14 cellular contexts compared by ENCODE assay signal in the genomic region with DNA sequence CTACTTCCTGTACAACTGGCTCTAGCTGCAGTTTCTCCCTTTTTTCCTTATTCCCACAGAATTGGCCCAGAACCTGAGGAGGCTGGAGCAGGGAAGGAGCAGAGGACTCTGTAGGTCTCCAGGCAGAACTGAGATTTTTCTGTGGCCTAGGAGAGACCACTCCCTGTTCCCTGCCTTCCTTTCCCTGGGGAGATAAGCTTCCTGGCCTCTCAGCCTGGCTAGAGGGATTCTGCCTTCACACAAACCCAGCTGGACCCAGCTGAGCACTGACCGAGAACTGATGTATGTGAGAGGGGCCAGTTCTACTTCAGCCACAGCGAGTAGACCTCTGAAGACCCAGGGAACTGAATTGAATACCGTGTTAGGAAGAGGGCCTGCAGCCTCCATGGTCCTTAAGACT. TPM values are rescaled to one million over a fixed set of nuclear protein-coding genes. Genes with fewer than 3 reads are reported as not detected.
DNase-seq lines count a peak whose midpoint lies in the region; ATAC-seq, FAIRE-seq and TF ChIP-seq lines count a peak whose summit lies in the region.
"Had no signal": no experiment of that assay in that cellular context is flagged by ENCODE, and none has a peak within 500 bp of the region (broad histone marks: within the 10 kb centered on the region; RNA-seq: fewer than 3 reads in every experiment).

No MANE protein-coding gene starts in this region.

- in situ Hi-C loops in transverse colon (cut with MboI; ENCODE audit: low pct_ligation_motif_present in 1 of 4, low pct_unique_long_range_greater_than_20kb in 1 of 4, low sequenced_read_pairs in 3 of 4), result no loop called here

- DNase-seq in astrocyte (ENCODE audit: low read depth), result no peak
- DNase-seq in nephron progenitor cell, result no peak
- DNase-seq in transverse colon, result no peak
- no peak for DNase-seq in NCI-H82 (lab: John Stamatoyannopoulos, UW)
- no peak for DNase-seq in activated naive CD4-positive, alpha-beta T cell (lab: John Stamatoyannopoulos, UW)
- DNase-seq: activated CD4-positive, alpha-beta T cell treated with anti-CD3 and anti-CD28 coated beads for 48 hours; activated naive CD8-positive, alpha-beta T cell treated with anti-CD3 and anti-CD28 coated beads, Interleukin-2, amount 10 ng/mL, durations not matched to agents 7 days and 5 days; DND-41; NCI-H187; stimulated activated naive B cell treated with anti-CD40 and anti-IgM and Interleukin-4, amounts not matched to agents 10 μg/mL and 1 μg/mL and 100 μg/mL, for 72 hours had no signal

- peak overlapping the region; percentile 88 for H3K27ac ChIP-seq in astrocyte (ENCODE audit: low read depth, low read length)
- peak overlapping the region; percentile 81 to 92 (median 89) for H3K27ac ChIP-seq in gastroesophageal sphincter
- H3K27ac ChIP-seq in transverse colon, result peak overlapping the region; percentile 79 to 90 (median 82)
- H3K27ac ChIP-seq: HL-60 had no signal

- H3K4me3 Mint-ChIP-seq in astrocyte (ENCODE audit: unreplicated experiment) (peak overlapping the region; percentile 84), nephron progenitor cell (peak overlapping the region; percentile 88)
- H3K4me3 Mint-ChIP-seq: activated naive CD8-positive, alpha-beta T cell treated with anti-CD3 and anti-CD28 coated beads, Interleukin-2, amount 10 ng/mL, durations not matched to agents 7 days and 5 days; stimulated activated naive B cell treated with anti-CD40 and anti-IgM and Interleukin-4, amounts not matched to agents 10 μg/mL and 1 μg/mL and 100 μg/mL, for 72 hours had no signal

- H3K4me3 ChIP-seq in astrocyte (ENCODE audit: insufficient read depth, low read depth, low read length), result no peak overlapping the region
- H3K4me3 ChIP-seq in gastroesophageal sphincter, result peak overlapping the region in 1 of 2 donors; percentile 46
- no peak overlapping the region for H3K4me3 ChIP-seq in transverse colon

- H3K27me3 Mint-ChIP-seq in astrocyte (ENCODE audit: low read depth, unreplicated experiment) (no peaks in the 10 kb centered on the region), nephron progenitor cell (ENCODE audit: low read depth, poor library complexity) (peaks cover 8% of the 10 kb centered on the region)

- peaks cover 25% of the 10 kb centered on the region for H4K20me1 ChIP-seq in astrocyte (ENCODE audit: insufficient read depth, low read length)

- H3K9me3 Mint-ChIP-seq in astrocyte (ENCODE audit: unreplicated experiment), result no peaks in the 10 kb centered on the region
- peaks cover 8% of the 10 kb centered on the region for H3K9me3 Mint-ChIP-seq in nephron progenitor cell
- H3K9me3 Mint-ChIP-seq: activated naive CD8-positive, alpha-beta T cell treated with anti-CD3 and anti-CD28 coated beads, Interleukin-2, amount 10 ng/mL, durations not matched to agents 7 days and 5 days; stimulated activated naive B cell treated with anti-CD40 and anti-IgM and Interleukin-4, amounts not matched to agents 10 μg/mL and 1 μg/mL and 100 μg/mL, for 72 hours had no signal

- H3K36me3 Mint-ChIP-seq in astrocyte (ENCODE audit: low read depth, unreplicated experiment), result peaks cover 21% of the 10 kb centered on the region
- peaks cover 12% of the 10 kb centered on the region for H3K36me3 Mint-ChIP-seq in nephron progenitor cell (ENCODE audit: low read depth)
- H3K36me3 Mint-ChIP-seq: activated naive CD8-positive, alpha-beta T cell treated with anti-CD3 and anti-CD28 coated beads, Interleukin-2, amount 10 ng/mL, durations not matched to agents 7 days and 5 days; stimulated activated naive B cell treated with anti-CD40 and anti-IgM and Interleukin-4, amounts not matched to agents 10 μg/mL and 1 μg/mL and 100 μg/mL, for 72 hours had no signal

- no peak for TF ChIP-seq CTCF in astrocyte (IDR thresholded peaks at IDR 0.05; ENCODE audit: insufficient read depth, low read depth, low read length)
- no peak for TF ChIP-seq CTCF in gastroesophageal sphincter (IDR thresholded peaks at IDR 0.05)
- TF ChIP-seq CTCF in nephron progenitor cell (IDR thresholded peaks at IDR 0.05), result no peak
- no peak for TF ChIP-seq CTCF in transverse colon (IDR thresholded peaks at IDR 0.05)

- FAIRE-seq in astrocyte (lab: Jason Lieb, UNC), result no peak

- peaks cover 86% of the 10 kb centered on the region for H3K79me2 ChIP-seq in astrocyte (ENCODE audit: insufficient read depth, low read length)

- H3K27me3 ChIP-seq in astrocyte (ENCODE audit: insufficient read depth, low read length) (no peaks in the 10 kb centered on the region), gastroesophageal sphincter (no peaks in the 10 kb centered on the region), transverse colon (no peaks in the 10 kb centered on the region)

- peaks cover 29% of the 10 kb centered on the region for H3K4me1 ChIP-seq in astrocyte (ENCODE audit: insufficient read depth, low read length)
- H3K4me1 ChIP-seq in gastroesophageal sphincter, result peaks cover 14 to 91% (median 36%) of the 10 kb centered on the region in 3 donors
- peaks cover 16 to 39% (median 21%) of the 10 kb centered on the region in 4 donors for H3K4me1 ChIP-seq in transverse colon

- TF ChIP-seq EP300 in gastroesophageal sphincter (IDR thresholded peaks at IDR 0.05) (no peak), transverse colon (IDR thresholded peaks at IDR 0.05; ENCODE audit: low read depth) (no peak)

- TF ChIP-seq POLR2A in gastroesophageal sphincter (IDR thresholded peaks at IDR 0.05), result no peak
- TF ChIP-seq POLR2A in transverse colon (IDR thresholded peaks at IDR 0.05), result no peak

- H3K36me3 ChIP-seq in astrocyte (ENCODE audit: insufficient read depth, low read length), result no peaks in the 10 kb centered on the region
- H3K36me3 ChIP-seq in gastroesophageal sphincter, result no peaks in the 10 kb centered on the region
- no peaks in the 10 kb centered on the region for H3K36me3 ChIP-seq in transverse colon

- H3K27ac Mint-ChIP-seq in astrocyte (ENCODE audit: unreplicated experiment) (peak overlapping the region; percentile 94), nephron progenitor cell (peak overlapping the region; percentile 86)
- H3K27ac Mint-ChIP-seq: activated naive CD8-positive, alpha-beta T cell treated with anti-CD3 and anti-CD28 coated beads, Interleukin-2, amount 10 ng/mL, durations not matched to agents 7 days and 5 days; stimulated activated naive B cell treated with anti-CD40 and anti-IgM and Interleukin-4, amounts not matched to agents 10 μg/mL and 1 μg/mL and 100 μg/mL, for 72 hours had no signal

- WGBS in gastroesophageal sphincter (ENCODE audit: low coverage in 1 of 2), 2 donors, result no CpG with 5 or more reads among the region's 3 CpGs
- WGBS in transverse colon (ENCODE audit: low coverage in 1 of 2), 2 donors, result 76% methylated on average over 3 of the region's 3 CpGs; no CpG with 5 or more reads in 1 of the 2 donors

- intact Hi-C loops in transverse colon (cut with DNase I; ENCODE audit: low total_unique reads), result no loop called here

- H3K4me1 Mint-ChIP-seq in astrocyte (ENCODE audit: low read depth, unreplicated experiment) (peaks cover 43% of the 10 kb centered on the region), nephron progenitor cell (peaks cover 43% of the 10 kb centered on the region)
- H3K4me1 Mint-ChIP-seq: activated naive CD8-positive, alpha-beta T cell treated with anti-CD3 and anti-CD28 coated beads, Interleukin-2, amount 10 ng/mL, durations not matched to agents 7 days and 5 days had no signal

- H3K9me3 ChIP-seq in astrocyte (ENCODE audit: insufficient read depth, low read depth, low read length), result no peaks in the 10 kb centered on the region
- H3K9me3 ChIP-seq in gastroesophageal sphincter, result no peaks in the 10 kb centered on the region
- no peaks in the 10 kb centered on the region for H3K9me3 ChIP-seq in transverse colon

- peak overlapping the region; percentile 81 for H3K9ac ChIP-seq in astrocyte (ENCODE audit: low read length)

- ATAC-seq in gastroesophageal sphincter, result peak; percentile 52
- no peak for ATAC-seq in GM18867 (IDR thresholded peaks at IDR 0.05; ENCODE audit: unreplicated experiment)
- no peak for ATAC-seq in GM18502 (IDR thresholded peaks at IDR 0.05; ENCODE audit: poor library complexity, unreplicated experiment)
- ATAC-seq: stimulated activated naive B cell treated with anti-CD40 and anti-IgM and Interleukin-4, amounts not matched to agents 10 μg/mL and 1 μg/mL and 100 μg/mL, for 72 hours had no signal

- peak overlapping the region; percentile 95 for H3K4me2 ChIP-seq in astrocyte (ENCODE audit: low read length)

- peak overlapping the region; percentile 73 for H2AFZ ChIP-seq in astrocyte (ENCODE audit: low read depth, low read length)

RNA-seq across cellular contexts. Expression of a gene that starts 48.0 kb away (rescaled TPM):
- total RNA-seq in astrocyte, result 63.8 and 67.4 TPM in 2 replicates
- 10 to 100 TPM; 43.8 to 85.4 (median 59.6) TPM for total RNA-seq in gastroesophageal sphincter
- 10 to 100 TPM in 2 of 4 donors, 1 to 10 TPM in 2; 7.0 to 16.8 (median 12.1) TPM for total RNA-seq in transverse colon
